ENCODE assay signal across 17 cellular contexts in genomic region chr16:76474048-76474447, GRCh38.
"Had no signal": no experiment of that assay in that cellular context is flagged by ENCODE, and none has a peak within 500 bp of the region (broad histone marks: within the 10 kb centered on the region; RNA-seq: fewer than 3 reads in every experiment).

No MANE protein-coding gene starts in this region.

- H3K4me3 ChIP-seq: colonic mucosa, heart left ventricle, stomach, thoracic aorta, transverse colon had no signal

- H3K27ac ChIP-seq: colonic mucosa, heart left ventricle, stomach, thoracic aorta, transverse colon had no signal

- FAIRE-seq: endometrium, frontal cortex, small intestine had no signal

- H3K4me1 Mint-ChIP-seq: naive thymus-derived CD4-positive, alpha-beta T cell had no signal

- H3K27ac Mint-ChIP-seq: naive thymus-derived CD4-positive, alpha-beta T cell had no signal

- H3K36me3 Mint-ChIP-seq: naive thymus-derived CD4-positive, alpha-beta T cell had no signal

- ATAC-seq: esophagus mucosa; heart left ventricle; naive thymus-derived CD4-positive, alpha-beta T cell; right cardiac atrium had no signal

- H3K27me3 Mint-ChIP-seq: naive thymus-derived CD4-positive, alpha-beta T cell had no signal

- H3K9me3 ChIP-seq: colonic mucosa, thoracic aorta, transverse colon had no signal

- H3K36me3 ChIP-seq: colonic mucosa, heart left ventricle, stomach, thoracic aorta, transverse colon had no signal

- H3K4me1 ChIP-seq: colonic mucosa, heart left ventricle, stomach, transverse colon had no signal

- H3K4me3 Mint-ChIP-seq: naive thymus-derived CD4-positive, alpha-beta T cell had no signal

- DNase-seq: colonic mucosa; dermis blood vessel endothelial cell; heart left ventricle; hypothalamus; naive thymus-derived CD4-positive, alpha-beta T cell; posterior cingulate gyrus; right cardiac atrium; small intestine; stimulated activated CD4-positive, alpha-beta T cell treated with anti-CD3 and anti-CD28 coated beads, Interleukin-12 subunit alpha, Interleukin-12 subunit beta, amount 100 ng/mL, for 4 hours; stimulated activated naive CD4-positive, alpha-beta T cell; stomach; substantia nigra; transverse colon had no signal

- H3K27me3 ChIP-seq: colonic mucosa, heart left ventricle, stomach, transverse colon had no signal
